12 cellular contexts compared by ENCODE assay signal in the genomic region with DNA sequence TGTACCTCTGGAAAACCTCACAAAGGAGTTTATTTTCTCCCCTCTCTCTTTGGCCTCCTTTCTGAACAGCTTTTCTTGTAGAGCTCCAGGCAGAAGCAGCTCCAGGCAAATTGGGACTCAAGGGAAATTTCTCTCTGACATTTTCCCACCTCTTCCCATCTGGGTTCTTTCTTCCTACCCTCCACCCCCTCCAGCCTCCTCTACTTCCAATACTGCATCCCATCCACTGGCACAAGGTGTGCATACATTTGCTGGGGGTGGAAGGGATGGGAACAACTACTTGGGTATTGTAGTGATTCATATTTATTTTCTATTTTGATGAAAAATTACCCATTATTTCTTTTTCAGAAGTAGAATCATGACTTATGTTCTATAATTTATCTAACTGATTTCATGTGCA.
DNase-seq lines count a peak whose midpoint lies in the region; ATAC-seq, FAIRE-seq and TF ChIP-seq lines count a peak whose summit lies in the region.
"Had no signal": no experiment of that assay in that cellular context is flagged by ENCODE, and none has a peak within 500 bp of the region (broad histone marks: within the 10 kb centered on the region; RNA-seq: fewer than 3 reads in every experiment).

No MANE protein-coding gene starts in this region.

- DNase-seq in Calu3 (no peak), islet precursor cell (peak; percentile 21), progenitor cell of endocrine pancreas (ENCODE audit: low spot score, unreplicated experiment) (no peak), RCC 7860 (ENCODE audit: low spot score) (no peak), Right ventricle myocardium inferior (ENCODE audit: missing footprints) (no peak)
- no peak for DNase-seq in stimulated activated CD4-positive, alpha-beta T cell treated with anti-CD3 and anti-CD28 coated beads, Interleukin-15, amount 100 ng/mL, for 24 hours
- DNase-seq in activated CD4-positive, alpha-beta T cell treated with anti-CD3 and anti-CD28 coated beads, Interleukin-2, amount 50 U/mL, for 4 hours = no peak
- DNase-seq: CD4-positive, alpha-beta T cell; DMS79 had no signal

- peaks cover 18% of the 10 kb centered on the region for H3K36me3 Mint-ChIP-seq in Calu3 (ENCODE audit: insufficient read depth, unreplicated experiment)
- H3K36me3 Mint-ChIP-seq in activated T-helper 17 cell treated with anti-CD3 and anti-CD28 coated beads, Interleukin-2, amount 50 U/mL, for 72 hours (ENCODE audit: low read depth) = no peaks in the 10 kb centered on the region
- no peaks in the 10 kb centered on the region for H3K36me3 Mint-ChIP-seq in progenitor cell of endocrine pancreas (ENCODE audit: insufficient read depth)

- no peak overlapping the region for H3K4me3 Mint-ChIP-seq in Calu3 (ENCODE audit: low read depth, unreplicated experiment)
- H3K4me3 Mint-ChIP-seq in activated T-helper 17 cell treated with anti-CD3 and anti-CD28 coated beads, Interleukin-2, amount 50 U/mL, for 72 hours = no peak overlapping the region
- H3K4me3 Mint-ChIP-seq in progenitor cell of endocrine pancreas (ENCODE audit: low read depth) = no peak overlapping the region
- H3K4me3 Mint-ChIP-seq: CD4-positive, alpha-beta T cell had no signal

- intact Hi-C loops in Calu3 (cut with micrococcal nuclease; ENCODE audit: unreplicated experiment) = no loop called here
- intact Hi-C loops in Right ventricle myocardium inferior (cut with DNase I) = no loop called here

- no peak for FAIRE-seq in RCC 7860 (lab: Jason Lieb, UNC)
- FAIRE-seq: GM12878, H1 had no signal

- H3K27ac Mint-ChIP-seq in Calu3 (ENCODE audit: unreplicated experiment) (peak overlapping the region; percentile 74), progenitor cell of endocrine pancreas (peak overlapping the region; percentile 63)
- H3K27ac Mint-ChIP-seq in activated T-helper 17 cell treated with anti-CD3 and anti-CD28 coated beads, Interleukin-2, amount 50 U/mL, for 72 hours = peak overlapping the region; percentile 79
- H3K27ac Mint-ChIP-seq: CD4-positive, alpha-beta T cell had no signal

- CTCF ChIA-PET in Calu3 (lab: Charles Lee) = interaction anchor here (1.9 kb wide), 1 partner anchor 8 kb away, joined by 7 read pairs; no protein-coding TSS in a partner anchor

- no TSS peak for BruUV-seq in Calu3 (replicated peaks; lab: Mats Ljungman, UMichigan)

- ATAC-seq in activated T-helper 17 cell treated with anti-CD3 and anti-CD28 coated beads, Interleukin-2, amount 50 U/mL, for 72 hours (replicated peaks) = no peak
- ATAC-seq in Right ventricle myocardium inferior = no peak
- ATAC-seq: GM12878 had no signal

- H3K9me3 Mint-ChIP-seq in Calu3 (ENCODE audit: low read depth, unreplicated experiment) (no peaks in the 10 kb centered on the region), progenitor cell of endocrine pancreas (ENCODE audit: low read depth) (no peaks in the 10 kb centered on the region)
- no peaks in the 10 kb centered on the region for H3K9me3 Mint-ChIP-seq in activated T-helper 17 cell treated with anti-CD3 and anti-CD28 coated beads, Interleukin-2, amount 50 U/mL, for 72 hours
- H3K9me3 Mint-ChIP-seq: CD4-positive, alpha-beta T cell had no signal

- no peaks in the 10 kb centered on the region for H3K27me3 Mint-ChIP-seq in Calu3 (ENCODE audit: unreplicated experiment)
- H3K27me3 Mint-ChIP-seq in activated T-helper 17 cell treated with anti-CD3 and anti-CD28 coated beads, Interleukin-2, amount 50 U/mL, for 72 hours = no peaks in the 10 kb centered on the region
- peaks cover 9% of the 10 kb centered on the region for H3K27me3 Mint-ChIP-seq in progenitor cell of endocrine pancreas
- H3K27me3 Mint-ChIP-seq: CD4-positive, alpha-beta T cell had no signal

- H3K4me1 Mint-ChIP-seq in Calu3 (ENCODE audit: low read depth, unreplicated experiment) = peaks cover 66% of the 10 kb centered on the region
- peaks cover 35% of the 10 kb centered on the region for H3K4me1 Mint-ChIP-seq in activated T-helper 17 cell treated with anti-CD3 and anti-CD28 coated beads, Interleukin-2, amount 50 U/mL, for 72 hours
- peaks cover 3% of the 10 kb centered on the region for H3K4me1 Mint-ChIP-seq in progenitor cell of endocrine pancreas (ENCODE audit: low read depth)

- TF ChIP-seq CTCF in Calu3 (IDR thresholded peaks at IDR 0.05; ENCODE audit: unreplicated experiment) (no peak), progenitor cell of endocrine pancreas (IDR thresholded peaks at IDR 0.05; ENCODE audit: unreplicated experiment) (no peak)
